Comparison of ENCODE assay signal across 21 cellular contexts in genomic region chrX:119673336-119673735, GRCh38. TPM values are rescaled to one million over a fixed set of nuclear protein-coding genes. Genes with fewer than 3 reads are reported as not detected.
A peak's percentile ranks its signal among the peaks of the same experiment; 100 is the strongest.
DNase-seq lines count a peak whose midpoint lies in the region; ATAC-seq and TF ChIP-seq lines count a peak whose summit lies in the region.
"Had no signal": no experiment of that assay in that cellular context is flagged by ENCODE, and none has a peak within 500 bp of the region (broad histone marks: within the 10 kb centered on the region; RNA-seq: fewer than 3 reads in every experiment).

No MANE protein-coding gene starts in this region.

- H3K9me3 ChIP-seq in BLaER1 = no peaks in the 10 kb centered on the region
- H3K9me3 ChIP-seq in CD4-positive, CD25-positive, alpha-beta regulatory T cell (ENCODE audit: control insufficient read depth in 2 of 2, low read length in 2 of 2) = no peaks in the 10 kb centered on the region
- no peaks in the 10 kb centered on the region for H3K9me3 ChIP-seq in BE2C
- H3K9me3 ChIP-seq: MG63, SJCRH30 had no signal

- peaks cover 98% of the 10 kb centered on the region for H3K4me1 ChIP-seq in BLaER1
- H3K4me1 ChIP-seq in CD4-positive, CD25-positive, alpha-beta regulatory T cell (ENCODE audit: control insufficient read depth, insufficient read depth, low read length, poor library complexity, severe bottlenecking) = peaks cover 42% of the 10 kb centered on the region
- H3K4me1 ChIP-seq in BE2C = peaks cover 47% of the 10 kb centered on the region

- H3K36me3 ChIP-seq in BLaER1 = peaks cover 60% of the 10 kb centered on the region
- H3K36me3 ChIP-seq in CD4-positive, CD25-positive, alpha-beta regulatory T cell (ENCODE audit: control insufficient read depth, insufficient read depth, low read length) = peaks cover 38% of the 10 kb centered on the region
- H3K36me3 ChIP-seq in BE2C = peaks cover 7% of the 10 kb centered on the region; the same call in 1 of the 2 replicates
- H3K36me3 ChIP-seq: MG63, SJCRH30 had no signal

- H3K27me3 ChIP-seq in BLaER1 (no peaks in the 10 kb centered on the region), BE2C (no peaks in the 10 kb centered on the region)
- H3K27me3 ChIP-seq in CD4-positive, CD25-positive, alpha-beta regulatory T cell (ENCODE audit: control insufficient read depth, insufficient read depth, low read length) = no peaks in the 10 kb centered on the region
- H3K27me3 ChIP-seq: MG63, SJCRH30 had no signal

- peaks cover 18% of the 10 kb centered on the region; the same call in 1 of the 2 replicates for H4K20me1 ChIP-seq in BLaER1

- CTCF ChIA-PET in T-cell (lab: Charles Lee) = interaction anchor here in 1 of 2 donors (1.7 kb wide), 1 partner anchor 56 kb away, joined by 8 read pairs; no protein-coding TSS in a partner anchor

- no peak for ATAC-seq in CD4-positive, CD25-positive, alpha-beta regulatory T cell (ENCODE audit: low read depth in 2 of 2)
- no peak for ATAC-seq in T-cell (replicated peaks in 1 of 4)
- ATAC-seq in naive thymus-derived CD8-positive, alpha-beta T cell = no peak
- no peak for ATAC-seq in stimulated activated naive CD8-positive, alpha-beta T cell treated with anti-CD3 and anti-CD28 coated beads, Interleukin-15, amount 100 ng/mL, for 72 hours
- ATAC-seq: GM23338, Right ventricle myocardium inferior, SK-N-SH treated with all-trans-retinoic acid at 6 μM for 48 hours had no signal

- no peak overlapping the region for H3K9ac ChIP-seq in BLaER1

- H3K4me3 ChIP-seq in BLaER1 = no peak overlapping the region
- H3K4me3 ChIP-seq in CD4-positive, CD25-positive, alpha-beta regulatory T cell (ENCODE audit: low read depth, low read length) = no peak overlapping the region
- H3K4me3 ChIP-seq in BE2C (ENCODE audit: low read depth, low read length) = no peak overlapping the region
- H3K4me3 ChIP-seq: GM23338, MG63, PC-9, SJCRH30 had no signal

- H3K27ac Mint-ChIP-seq in CD4-positive, CD25-positive, alpha-beta regulatory T cell = peak overlapping the region in 2 of 3 donors; percentile 36 to 68
- H3K27ac Mint-ChIP-seq in T-cell = peak overlapping the region; percentile 11 to 85
- peak overlapping the region in 8 of 10 donors; percentile 20 to 98 (median 61) for H3K27ac Mint-ChIP-seq in naive thymus-derived CD8-positive, alpha-beta T cell
- no peak overlapping the region for H3K27ac Mint-ChIP-seq in stimulated activated naive CD8-positive, alpha-beta T cell treated with anti-CD3 and anti-CD28 coated beads, Interleukin-15, amount 100 ng/mL, for 72 hours
- H3K27ac Mint-ChIP-seq: GM23338, H9, HFFc6 had no signal

- no peak overlapping the region for H3K4me2 ChIP-seq in BLaER1
- H3K4me2 ChIP-seq: GM23338, PC-9 had no signal

- peak overlapping the region in 1 of 4 donors; percentile 93 for H3K4me3 Mint-ChIP-seq in CD4-positive, CD25-positive, alpha-beta regulatory T cell
- no peak overlapping the region for H3K4me3 Mint-ChIP-seq in T-cell
- no peak overlapping the region for H3K4me3 Mint-ChIP-seq in naive thymus-derived CD8-positive, alpha-beta T cell
- no peak overlapping the region for H3K4me3 Mint-ChIP-seq in stimulated activated naive CD8-positive, alpha-beta T cell treated with anti-CD3 and anti-CD28 coated beads, Interleukin-15, amount 100 ng/mL, for 72 hours
- H3K4me3 Mint-ChIP-seq: CD14-positive monocyte, GM23338, H9, HFFc6 had no signal

- TF ChIP-seq CTCF in BE2C (IDR thresholded peaks at IDR 0.05; ENCODE audit: low read depth, low read length) = no peak

- peaks cover 27% of the 10 kb centered on the region for H3K36me3 Mint-ChIP-seq in CD4-positive, CD25-positive, alpha-beta regulatory T cell
- H3K36me3 Mint-ChIP-seq in T-cell = peaks cover 8% of the 10 kb centered on the region
- H3K36me3 Mint-ChIP-seq in naive thymus-derived CD8-positive, alpha-beta T cell = peaks cover 0 to 62% (median 3%) of the 10 kb centered on the region in 3 donors

- DNase-seq in CD4-positive, CD25-positive, alpha-beta regulatory T cell = no peak
- DNase-seq in T-cell (no peak), NCI-H748 (lab: John Stamatoyannopoulos, UW; ENCODE audit: unreplicated experiment) (no peak), BE2C (no peak)
- no peak for DNase-seq in naive thymus-derived CD8-positive, alpha-beta T cell
- DNase-seq in stimulated activated naive CD8-positive, alpha-beta T cell treated with anti-CD3 and anti-CD28 coated beads, Interleukin-15, amount 100 ng/mL, for 72 hours = no peak
- DNase-seq: H9, HFFc6, KBM-7, MG63, NCI-H2029, NCI-H446, NCI-H524 treated with DMSO at 0.1 percent for 48 hours, NCI-H82, PC-9, SJCRH30 had no signal

- H3K4me1 Mint-ChIP-seq in CD4-positive, CD25-positive, alpha-beta regulatory T cell = peaks cover 5 to 85% (median 23%) of the 10 kb centered on the region in 4 donors
- H3K4me1 Mint-ChIP-seq in T-cell = peaks cover 59 to 72% (median 72%) of the 10 kb centered on the region in 3 donors
- H3K4me1 Mint-ChIP-seq in naive thymus-derived CD8-positive, alpha-beta T cell = peaks cover 16 to 67% (median 50%) of the 10 kb centered on the region in 4 donors
- H3K4me1 Mint-ChIP-seq in stimulated activated naive CD8-positive, alpha-beta T cell treated with anti-CD3 and anti-CD28 coated beads, Interleukin-15, amount 100 ng/mL, for 72 hours = peaks cover 54% of the 10 kb centered on the region

- no peaks in the 10 kb centered on the region for H3K9me3 Mint-ChIP-seq in CD4-positive, CD25-positive, alpha-beta regulatory T cell
- H3K9me3 Mint-ChIP-seq in T-cell = no peaks in the 10 kb centered on the region
- no peaks in the 10 kb centered on the region for H3K9me3 Mint-ChIP-seq in naive thymus-derived CD8-positive, alpha-beta T cell
- no peaks in the 10 kb centered on the region for H3K9me3 Mint-ChIP-seq in stimulated activated naive CD8-positive, alpha-beta T cell treated with anti-CD3 and anti-CD28 coated beads, Interleukin-15, amount 100 ng/mL, for 72 hours
- H3K9me3 Mint-ChIP-seq: GM23338, HFFc6 had no signal

- peak overlapping the region; percentile 38; the same call in 1 of the 2 replicates for H3K27ac ChIP-seq in BLaER1
- H3K27ac ChIP-seq in CD4-positive, CD25-positive, alpha-beta regulatory T cell (ENCODE audit: insufficient read depth, low read length, poor library complexity, severe bottlenecking) = no peak overlapping the region
- H3K27ac ChIP-seq: PC-9, SJCRH30 had no signal

- POLR2A ChIA-PET in T-cell (lab: Charles Lee) = interaction anchor here (0.6 to 1.1 kb wide), 2 partner anchors 15 to 16 kb away, joined by 3 to 4 read pairs; no protein-coding TSS in a partner anchor
- POLR2A ChIA-PET in naive thymus-derived CD8-positive, alpha-beta T cell (lab: Charles Lee) = interaction anchor here (16.1 kb wide), 1 partner anchor 18 kb away, joined by 309 read pairs; the partner anchor contains the start of gene SEPTIN6

- no peaks in the 10 kb centered on the region for H3K27me3 Mint-ChIP-seq in CD4-positive, CD25-positive, alpha-beta regulatory T cell
- H3K27me3 Mint-ChIP-seq in T-cell = no peaks in the 10 kb centered on the region
- no peaks in the 10 kb centered on the region for H3K27me3 Mint-ChIP-seq in naive thymus-derived CD8-positive, alpha-beta T cell
- H3K27me3 Mint-ChIP-seq in stimulated activated naive CD8-positive, alpha-beta T cell treated with anti-CD3 and anti-CD28 coated beads, Interleukin-15, amount 100 ng/mL, for 72 hours = no peaks in the 10 kb centered on the region

RNA-seq across cellular contexts. Expression of gene SEPTIN6, which starts 19.6 kb away (rescaled TPM):
- total RNA-seq in CD4-positive, CD25-positive, alpha-beta regulatory T cell = 290 TPM
- 100 to 1,000 TPM; 144 to 201 (median 191) TPM for polyA plus RNA-seq in CD4-positive, CD25-positive, alpha-beta regulatory T cell
- total RNA-seq in T-cell = 100 to 1,000 TPM; 171 to 269 (median 206) TPM
- 100 to 1,000 TPM; 234 to 235 TPM for total RNA-seq in naive thymus-derived CD8-positive, alpha-beta T cell
- 100 to 1,000 TPM; 161 to 269 (median 226) TPM for polyA plus RNA-seq in naive thymus-derived CD8-positive, alpha-beta T cell
- polyA plus RNA-seq in BE2C (2012; ENCODE audit: insufficient read depth, insufficient read length, low read depth) = 104 TPM

Comparison
In these comparisons a context has a peak if more than half of its experiments do, and no peak if none do; other contexts are left out.
1. H3K27ac Mint-ChIP-seq: peak in CD4-positive, CD25-positive, alpha-beta regulatory T cell (2 of 3), T-cell (2 of 2) and naive thymus-derived CD8-positive, alpha-beta T cell (8 of 10); none in stimulated activated naive CD8-positive, alpha-beta T cell treated with anti-CD3 and anti-CD28 coated beads, Interleukin-15, amount 100 ng/mL, for 72 hours (0 of 2).